Comparison of ENCODE assay signal across 8 cellular contexts in the genomic region with DNA sequence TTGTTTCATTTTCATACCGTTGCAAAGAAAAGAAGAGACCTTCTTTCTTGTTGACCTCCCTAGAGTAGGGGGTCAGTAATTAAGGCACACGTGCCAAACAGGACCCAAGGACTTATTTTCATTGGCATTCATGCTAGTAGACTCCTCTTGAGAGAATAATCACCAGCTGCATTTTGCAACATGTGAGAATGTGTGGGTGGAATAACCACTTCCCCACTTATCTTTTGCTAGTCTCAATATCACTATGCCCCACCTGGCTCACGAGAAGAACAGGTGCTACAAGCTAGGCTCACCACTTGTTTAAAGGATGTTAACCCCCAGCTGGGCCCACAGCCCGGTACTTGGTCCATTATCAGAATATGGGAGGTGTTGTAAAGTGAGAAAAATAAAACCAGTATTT.
DNase-seq lines count a peak whose midpoint lies in the region; ATAC-seq, FAIRE-seq and TF ChIP-seq lines count a peak whose summit lies in the region.

No MANE protein-coding gene starts in this region.

- intact Hi-C loops in GM12878 (cut with micrococcal nuclease; ENCODE audit: unreplicated experiment) = loop anchor here (1.0 to 10.0 kb wide), 9 partner anchors 29 to 921 kb away; no protein-coding TSS in a partner anchor

- H3K36me3 ChIP-seq in GM12878 (ENCODE audit: control insufficient read depth in 2 of 2, insufficient read depth in 2 of 2, low read length in 1 of 2) = no peaks in the 10 kb centered on the region; a peak in 1 of 4 replicates
- no peaks in the 10 kb centered on the region for H3K36me3 ChIP-seq in smooth muscle cell (ENCODE audit: low read depth)

- no peak overlapping the region for H2AFZ ChIP-seq in GM12878 (ENCODE audit: control insufficient read depth, low read depth, low read length)
- no peak overlapping the region for H2AFZ ChIP-seq in smooth muscle cell (ENCODE audit: low read depth)

- DNase-seq in GM12892 (ENCODE audit: insufficient read length) (no peak), GM12878 (ENCODE audit: low read depth, low spot score) (peak; percentile 97), NCI-H1694 (lab: John Stamatoyannopoulos, UW) (no peak), smooth muscle cell (lab: John Stamatoyannopoulos, UW; ENCODE audit: unreplicated experiment) (no peak), OCI-M2 (lab: John Stamatoyannopoulos, UW; ENCODE audit: unreplicated experiment) (no peak)
- DNase-seq in activated naive CD4-positive, alpha-beta T cell (lab: John Stamatoyannopoulos, UW) = no peak

- H3K79me2 ChIP-seq in GM12878 (ENCODE audit: control insufficient read depth, insufficient read depth, low read length) = no peaks in the 10 kb centered on the region
- H3K79me2 ChIP-seq in smooth muscle cell (ENCODE audit: low read depth) = no peaks in the 10 kb centered on the region

- H4K20me1 ChIP-seq in GM12878 (ENCODE audit: control insufficient read depth, insufficient read depth) = no peaks in the 10 kb centered on the region
- H4K20me1 ChIP-seq in smooth muscle cell (ENCODE audit: low read depth) = no peaks in the 10 kb centered on the region

- SMC1A ChIA-PET in GM12878 (lab: Charles Lee; ENCODE audit: uncharacterized antibody, unreplicated experiment) = interaction anchor here (0.6 to 6.4 kb wide), 45 partner anchors 9 to 614 kb away, joined by 3 to 108 read pairs (median 5); no protein-coding TSS in a partner anchor

- H3F3A ChIP-seq in smooth muscle cell (ENCODE audit: low read depth) = peaks cover 6% of the 10 kb centered on the region

- TF ChIP-seq EP300 in GM12878 (IDR thresholded peaks at IDR 0.05; ENCODE audit: borderline replicate concordance in 1 of 2, control insufficient read depth in 1 of 2, low read depth in 2 of 2, low read length in 2 of 2) = peak; percentile 100

- H3K9ac ChIP-seq in GM12878 (ENCODE audit: control insufficient read depth, insufficient read depth, low read length) (no peak overlapping the region; the same call in 1 of the 2 replicates), smooth muscle cell (ENCODE audit: low read depth) (no peak overlapping the region)

- TF ChIP-seq RAD21 in GM12878 (IDR thresholded peaks at IDR 0.05; ENCODE audit: insufficient read depth, low read depth, low read length) = peak; percentile 17

- H3K4me2 ChIP-seq in GM12878 (ENCODE audit: control insufficient read depth, insufficient read depth) (peak overlapping the region; percentile 54; the same call in 1 of the 2 replicates), smooth muscle cell (no peak overlapping the region)

- H3K4me1 ChIP-seq in GM12878 (ENCODE audit: control insufficient read depth, insufficient read depth, low read length) (peaks cover 37% of the 10 kb centered on the region; the same call in 1 of the 2 replicates), smooth muscle cell (ENCODE audit: low read depth) (peaks cover 4% of the 10 kb centered on the region)

- FAIRE-seq in GM12892 (lab: Jason Lieb, UNC) (peak; percentile 98), GM12878 (lab: Jason Lieb, UNC) (peak; percentile 89)

- CTCF ChIA-PET in GM12878 (lab: Yijun Ruan, JAX) = interaction anchor here (0.6 to 3.6 kb wide), 18 partner anchors 9 to 614 kb away, joined by 3 to 19 read pairs (median 4); no protein-coding TSS in a partner anchor

- POLR2A ChIA-PET in GM12878 (lab: Charles Lee) = interaction anchor here (0.6 to 1.9 kb wide), 6 partner anchors 30 to 510 kb away, joined by 3 to 7 read pairs (median 3); no protein-coding TSS in a partner anchor

- 0% methylated on average over 4 of the region's 4 CpGs for WGBS in GM12878 (ENCODE audit: insufficient coverage, insufficient replicate concordance, low lambda C conversion rate, missing lambda C conversion rate)
- WGBS in smooth muscle cell (ENCODE audit: low lambda C conversion rate) = 80% methylated on average over 4 of the region's 4 CpGs

- ATAC-seq in GM21447 (IDR thresholded peaks at IDR 0.05; ENCODE audit: unreplicated experiment) (peak; percentile 88), HG03575 (IDR thresholded peaks at IDR 0.05; ENCODE audit: extremely low read depth, insufficient number of reproducible peaks, low FRiP score, unreplicated experiment) (peak; percentile 61), GM12878 (peak; percentile 86)

- H3K27me3 ChIP-seq in GM12878 (replicated peaks in 1 of 2; ENCODE audit: control insufficient read depth in 2 of 2, insufficient read depth in 2 of 2, low read length in 1 of 2) (no peaks in the 10 kb centered on the region), smooth muscle cell (ENCODE audit: low read depth) (no peaks in the 10 kb centered on the region)

- no peak overlapping the region for H3K4me3 ChIP-seq in GM12878
- no peak overlapping the region for H3K4me3 ChIP-seq in smooth muscle cell

- H3K27ac ChIP-seq in GM12878 (ENCODE audit: control insufficient read depth, insufficient read depth) (peak overlapping the region; percentile 93), smooth muscle cell (ENCODE audit: low read depth) (no peak overlapping the region)

- no peak for TF ChIP-seq POLR2A in GM12892 (IDR thresholded peaks at IDR 0.05; ENCODE audit: low read depth, low read length)
- TF ChIP-seq POLR2A in GM12878 (IDR thresholded peaks at IDR 0.05; ENCODE audit: low read depth, low read length) = no peak

- RAD21 ChIA-PET in GM12878 (lab: Charles Lee; ENCODE audit: unreplicated experiment) = interaction anchor here (0.6 to 6.3 kb wide), 40 partner anchors 8 to 613 kb away, joined by 3 to 101 read pairs (median 4); a partner anchor contains a TSS

- TF ChIP-seq CTCF in GM12878 (IDR thresholded peaks at IDR 0.05 in 2 of 3, conservative IDR thresholded peaks at IDR 0.05 in 1 of 3; ENCODE audit: control insufficient read depth in 2 of 3, extremely low read depth in 1 of 3, insufficient read depth in 1 of 3, low read depth in 3 of 3, low read length in 3 of 3) (no peak), smooth muscle cell (IDR thresholded peaks at IDR 0.05; ENCODE audit: borderline replicate concordance, insufficient read depth, poor library complexity, severe bottlenecking) (no peak)

- BruUV-seq in GM12878 (replicated peaks; lab: Mats Ljungman, UMichigan) = no TSS peak

- in situ Hi-C loops in GM12878 (cut with MboI) = loop anchor here (5.0 kb wide), 1 partner anchor 111 kb away; no protein-coding TSS in a partner anchor

- H3K9me3 ChIP-seq in GM12878 (replicated peaks; ENCODE audit: control insufficient read depth, insufficient read depth, low read length) = peaks cover 15% of the 10 kb centered on the region
- no peaks in the 10 kb centered on the region for H3K9me3 ChIP-seq in smooth muscle cell (replicated peaks; ENCODE audit: low read depth)

TF ChIP-seq in GM12878, 131 proteins besides CTCF, POLR2A, EP300 and RAD21 (continues in another document):
- TF ChIP-seq ZBED1 (IDR thresholded peaks at IDR 0.05; ENCODE audit: borderline replicate concordance) (peak; percentile 99), PAX5 (IDR thresholded peaks at IDR 0.05; ENCODE audit: borderline replicate concordance, low read depth, low read length) (peak; percentile 98), BACH1 (IDR thresholded peaks at IDR 0.05; ENCODE audit: borderline replicate concordance) (peak; percentile 96), NFYA (IDR thresholded peaks at IDR 0.05; ENCODE audit: borderline replicate concordance, low read depth, low read length) (no peak), CEBPB (IDR thresholded peaks at IDR 0.05; ENCODE audit: borderline replicate concordance in 1 of 2, low read depth in 2 of 2, low read length in 2 of 2) (peak; percentile 66 to 100; a peak in 3 of 4 replicates), ASH2L (IDR thresholded peaks at IDR 0.05; ENCODE audit: borderline replicate concordance, low read depth) (no peak)
- TF ChIP-seq, protein P1, sequence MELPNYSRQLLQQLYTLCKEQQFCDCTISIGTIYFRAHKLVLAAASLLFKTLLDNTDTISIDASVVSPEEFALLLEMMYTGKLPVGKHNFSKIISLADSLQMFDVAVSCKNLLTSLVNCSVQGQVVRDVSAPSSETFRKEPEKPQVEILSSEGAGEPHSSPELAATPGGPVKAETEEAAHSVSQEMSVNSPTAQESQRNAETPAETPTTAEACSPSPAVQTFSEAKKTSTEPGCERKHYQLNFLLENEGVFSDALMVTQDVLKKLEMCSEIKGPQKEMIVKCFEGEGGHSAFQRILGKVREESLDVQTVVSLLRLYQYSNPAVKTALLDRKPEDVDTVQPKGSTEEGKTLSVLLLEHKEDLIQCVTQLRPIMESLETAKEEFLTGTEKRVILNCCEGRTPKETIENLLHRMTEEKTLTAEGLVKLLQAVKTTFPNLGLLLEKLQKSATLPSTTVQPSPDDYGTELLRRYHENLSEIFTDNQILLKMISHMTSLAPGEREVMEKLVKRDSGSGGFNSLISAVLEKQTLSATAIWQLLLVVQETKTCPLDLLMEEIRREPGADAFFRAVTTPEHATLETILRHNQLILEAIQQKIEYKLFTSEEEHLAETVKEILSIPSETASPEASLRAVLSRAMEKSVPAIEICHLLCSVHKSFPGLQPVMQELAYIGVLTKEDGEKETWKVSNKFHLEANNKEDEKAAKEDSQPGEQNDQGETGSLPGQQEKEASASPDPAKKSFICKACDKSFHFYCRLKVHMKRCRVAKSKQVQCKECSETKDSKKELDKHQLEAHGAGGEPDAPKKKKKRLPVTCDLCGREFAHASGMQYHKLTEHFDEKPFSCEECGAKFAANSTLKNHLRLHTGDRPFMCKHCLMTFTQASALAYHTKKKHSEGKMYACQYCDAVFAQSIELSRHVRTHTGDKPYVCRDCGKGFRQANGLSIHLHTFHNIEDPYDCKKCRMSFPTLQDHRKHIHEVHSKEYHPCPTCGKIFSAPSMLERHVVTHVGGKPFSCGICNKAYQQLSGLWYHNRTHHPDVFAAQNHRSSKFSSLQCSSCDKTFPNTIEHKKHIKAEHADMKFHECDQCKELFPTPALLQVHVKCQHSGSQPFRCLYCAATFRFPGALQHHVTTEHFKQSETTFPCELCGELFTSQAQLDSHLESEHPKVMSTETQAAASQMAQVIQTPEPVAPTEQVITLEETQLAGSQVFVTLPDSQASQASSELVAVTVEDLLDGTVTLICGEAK (IDR thresholded peaks at IDR 0.05; ENCODE audit: borderline replicate concordance) = no peak
- TF ChIP-seq, protein P2, sequence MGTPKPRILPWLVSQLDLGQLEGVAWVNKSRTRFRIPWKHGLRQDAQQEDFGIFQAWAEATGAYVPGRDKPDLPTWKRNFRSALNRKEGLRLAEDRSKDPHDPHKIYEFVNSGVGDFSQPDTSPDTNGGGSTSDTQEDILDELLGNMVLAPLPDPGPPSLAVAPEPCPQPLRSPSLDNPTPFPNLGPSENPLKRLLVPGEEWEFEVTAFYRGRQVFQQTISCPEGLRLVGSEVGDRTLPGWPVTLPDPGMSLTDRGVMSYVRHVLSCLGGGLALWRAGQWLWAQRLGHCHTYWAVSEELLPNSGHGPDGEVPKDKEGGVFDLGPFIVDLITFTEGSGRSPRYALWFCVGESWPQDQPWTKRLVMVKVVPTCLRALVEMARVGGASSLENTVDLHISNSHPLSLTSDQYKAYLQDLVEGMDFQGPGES (IDR thresholded peaks at IDR 0.05) = no peak
